12 cellular contexts compared by ENCODE assay signal in the genomic region with DNA sequence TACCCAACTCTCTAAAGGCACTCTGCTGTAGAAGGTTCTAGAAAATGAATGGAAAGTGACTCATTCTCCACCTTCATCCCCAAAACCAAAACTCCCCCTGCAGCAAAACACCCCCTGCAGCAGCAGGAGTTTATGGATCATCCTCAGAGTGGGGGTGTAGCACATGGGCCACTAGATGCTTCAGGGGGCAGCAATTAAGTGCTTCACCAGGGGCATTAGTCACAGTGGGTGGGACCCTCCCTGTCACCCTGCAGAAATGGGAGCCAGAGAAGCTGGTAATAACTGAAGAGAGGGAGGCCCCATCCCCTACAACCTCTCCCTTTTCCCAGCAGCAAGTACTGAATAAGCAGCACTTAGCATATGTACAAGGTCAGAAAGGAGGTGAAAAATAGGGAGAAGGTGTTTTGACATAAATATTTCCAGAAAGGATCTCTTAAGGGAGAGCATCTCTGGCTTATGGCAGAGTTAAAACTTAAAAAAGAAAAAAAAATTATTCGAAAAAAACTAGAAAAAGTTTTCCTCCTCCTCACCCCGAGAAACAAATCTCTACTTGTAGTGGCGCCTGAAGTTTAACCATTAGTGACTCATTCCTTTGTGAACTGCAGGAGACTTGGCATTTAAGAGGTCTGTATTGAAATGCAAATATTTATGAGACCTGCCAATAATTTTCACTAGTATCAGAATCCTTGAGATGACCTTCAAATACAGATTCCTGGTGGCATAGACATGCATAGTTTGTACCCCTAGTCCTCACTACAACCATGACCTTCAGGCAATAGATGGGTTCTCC.
DNase-seq lines count a peak whose midpoint lies in the region; ATAC-seq and TF ChIP-seq lines count a peak whose summit lies in the region.
"Had no signal": no experiment of that assay in that cellular context is flagged by ENCODE, and none has a peak within 500 bp of the region (broad histone marks: within the 10 kb centered on the region; RNA-seq: fewer than 3 reads in every experiment).

No MANE protein-coding gene starts in this region.

- no peak for TF ChIP-seq CTCF in DND-41 (IDR thresholded peaks at IDR 0.05; ENCODE audit: borderline replicate concordance, extremely low read depth, low read length, poor library complexity, severe bottlenecking)
- no peak for TF ChIP-seq CTCF in lower leg skin (IDR thresholded peaks at IDR 0.05)
- TF ChIP-seq CTCF in uterus (IDR thresholded peaks at IDR 0.05), result no peak

- no peak overlapping the region for H3K4me3 ChIP-seq in DND-41 (ENCODE audit: low read depth in 1 of 2, low read length in 2 of 2)
- H3K4me3 ChIP-seq in muscle layer of colon (ENCODE audit: low read depth in 1 of 2, low read length in 2 of 2), result no peak overlapping the region
- no peak overlapping the region for H3K4me3 ChIP-seq in lower leg skin (ENCODE audit: low read depth, poor library complexity, severe bottlenecking)
- H3K4me3 ChIP-seq in uterus, result no peak overlapping the region
- H3K4me3 ChIP-seq: testis had no signal

- H3K36me3 ChIP-seq in DND-41 (ENCODE audit: insufficient read depth, low read length), result no peaks in the 10 kb centered on the region
- H3K36me3 ChIP-seq in muscle layer of colon (ENCODE audit: insufficient read depth, low read length), result no peaks in the 10 kb centered on the region
- H3K36me3 ChIP-seq in uterus, result no peaks in the 10 kb centered on the region

- H3K36me3 Mint-ChIP-seq in immature natural killer cell, result peaks cover 0 to 3% (median 0%) of the 10 kb centered on the region in 3 donors

- no peaks in the 10 kb centered on the region for H3K9me3 Mint-ChIP-seq in immature natural killer cell

- TF ChIP-seq POLR2A in lower leg skin (IDR thresholded peaks at IDR 0.05), result no peak
- TF ChIP-seq POLR2A in uterus (IDR thresholded peaks at IDR 0.05), result no peak

- 22 to 24% methylated on average over 3 of the region's 3 CpGs for WGBS in lower leg skin, 2 donors

- ATAC-seq in DND-41 (ENCODE audit: insufficient read depth, low read depth), result no peak

- H3K27ac ChIP-seq in DND-41 (ENCODE audit: low read length) (0 out of 2 replicates have a peak overlapping the region, but pooled peaks have one; percentile 1), caudate nucleus (ENCODE audit: low read depth, low read length) (peak overlapping the region; percentile 21), muscle layer of colon (ENCODE audit: low read depth, low read length) (peak overlapping the region; percentile 13), uterus (no peak overlapping the region)

- intact Hi-C loops in lower leg skin (cut with DNase I; ENCODE audit: low total_unique reads), result no loop called here
- intact Hi-C loops in uterus (cut with DNase I; ENCODE audit: low total_unique reads), result no loop called here

- no peak for DNase-seq in DND-41
- DNase-seq in HPDE6-E6E7 (ENCODE audit: extremely low spot score), result peak; percentile 10
- peak in 1 of 61 donors; percentile 9 for DNase-seq in caudate nucleus (lab: John Stamatoyannopoulos, UW)
- DNase-seq in lower leg skin (ENCODE audit: low spot score in 2 of 2), result no peak
- DNase-seq in uterus, result no peak
- no peak for DNase-seq in mucosa of gallbladder (ENCODE audit: low spot score)
- DNase-seq in immature natural killer cell, result no peak
- DNase-seq: activated CD4-positive, alpha-beta T cell treated with anti-CD3 and anti-CD28 coated beads, Interleukin-2, amount 50 U/mL, for 4 hours; NCI-H2171; Right ventricle myocardium superior; testis had no signal

- H3K27ac Mint-ChIP-seq in immature natural killer cell, result peak overlapping the region in 2 of 6 donors; percentile 17 to 66

- H3K9ac ChIP-seq in DND-41 (ENCODE audit: low read depth, low read length) (no peak overlapping the region), muscle layer of colon (ENCODE audit: low read length) (no peak overlapping the region)

- peaks cover 47 to 51% of the 10 kb centered on the region in 2 donors for H3K4me1 Mint-ChIP-seq in immature natural killer cell

- H3K27me3 ChIP-seq in DND-41 (ENCODE audit: insufficient read depth, low read length, poor library complexity) (no peaks in the 10 kb centered on the region), muscle layer of colon (ENCODE audit: control insufficient read depth in 1 of 2, insufficient read depth in 2 of 2, low read length in 2 of 2) (no peaks in the 10 kb centered on the region), uterus (no peaks in the 10 kb centered on the region)
- H3K27me3 ChIP-seq: testis had no signal

- H4K20me1 ChIP-seq in DND-41 (ENCODE audit: insufficient read depth, low read length), result no peaks in the 10 kb centered on the region

- H3K27me3 Mint-ChIP-seq in immature natural killer cell (ENCODE audit: low read depth in 3 of 3), result peaks cover 0 to 2% (median under 1%) of the 10 kb centered on the region in 3 donors

- H3K4me1 ChIP-seq in DND-41 (ENCODE audit: insufficient read depth, low read length) (peaks cover 45% of the 10 kb centered on the region), muscle layer of colon (ENCODE audit: insufficient read depth, low read length) (peaks cover 10% of the 10 kb centered on the region), uterus (no peaks in the 10 kb centered on the region)
- H3K4me1 ChIP-seq: testis had no signal

- H2AFZ ChIP-seq in DND-41 (ENCODE audit: low read depth, low read length), result no peak overlapping the region

- H3K9me3 ChIP-seq in DND-41 (ENCODE audit: insufficient read depth, low read length, severe bottlenecking) (no peaks in the 10 kb centered on the region), muscle layer of colon (ENCODE audit: low read length) (no peaks in the 10 kb centered on the region), uterus (no peaks in the 10 kb centered on the region)
- H3K9me3 ChIP-seq: testis had no signal

- no peak overlapping the region for H3K4me2 ChIP-seq in DND-41 (ENCODE audit: insufficient read depth, low read length)

- no peak overlapping the region for H3K4me3 Mint-ChIP-seq in immature natural killer cell

- no peaks in the 10 kb centered on the region for H3K79me2 ChIP-seq in DND-41 (ENCODE audit: insufficient read depth, low read length)

Comparison
In these comparisons a context has a peak if more than half of its experiments do, and no peak if none do; other contexts are left out.
1. H3K27ac ChIP-seq: peak in DND-41 (single experiment), caudate nucleus (single experiment) and muscle layer of colon (single experiment); none in uterus (0 of 2).